17 cellular contexts compared by ENCODE assay signal in genomic region chr9:9054354-9054992, GRCh38.
DNase-seq lines count a peak whose midpoint lies in the region; TF ChIP-seq lines count a peak whose summit lies in the region.
"Had no signal": no experiment of that assay in that cellular context is flagged by ENCODE, and none has a peak within 500 bp of the region (broad histone marks: within the 10 kb centered on the region; RNA-seq: fewer than 3 reads in every experiment).

No MANE protein-coding gene starts in this region.

- no peaks in the 10 kb centered on the region for H3K4me1 Mint-ChIP-seq in mesothelial cell of epicardium
- H3K4me1 Mint-ChIP-seq: CD8-positive, alpha-beta memory T cell; IgD-negative memory B cell had no signal

- peaks cover 7% of the 10 kb centered on the region for H3K9me3 Mint-ChIP-seq in mesothelial cell of epicardium

- H3K27me3 Mint-ChIP-seq in mesothelial cell of epicardium (ENCODE audit: low read depth) = no peaks in the 10 kb centered on the region
- H3K27me3 Mint-ChIP-seq: CD8-positive, alpha-beta memory T cell; IgD-negative memory B cell had no signal

- no peak overlapping the region for H3K27ac Mint-ChIP-seq in mesothelial cell of epicardium
- H3K27ac Mint-ChIP-seq: CD8-positive, alpha-beta memory T cell; HFFc6; IgD-negative memory B cell had no signal

- no peaks in the 10 kb centered on the region for H3K36me3 Mint-ChIP-seq in mesothelial cell of epicardium
- H3K36me3 Mint-ChIP-seq: CD8-positive, alpha-beta memory T cell; IgD-negative memory B cell had no signal

- no peak overlapping the region for H3K4me3 Mint-ChIP-seq in mesothelial cell of epicardium
- H3K4me3 Mint-ChIP-seq: CD8-positive, alpha-beta memory T cell; HFFc6; IgD-negative memory B cell had no signal

- TF ChIP-seq CTCF in mesothelial cell of epicardium (IDR thresholded peaks at IDR 0.05; ENCODE audit: unreplicated experiment) = no peak

- DNase-seq in NCI-H510A treated with DMSO at 0.1 percent for 48 hours (lab: John Stamatoyannopoulos, UW) (peak; percentile 27), NCI-H510A (lab: John Stamatoyannopoulos, UW) (no peak), NCI-H2029 (lab: John Stamatoyannopoulos, UW) (peak; percentile 40), SHP77 treated with DMSO at 0.1 percent for 48 hours (lab: John Stamatoyannopoulos, UW) (peak; percentile 22), NCI-H1417 (lab: John Stamatoyannopoulos, UW) (no peak), NCI-H1048 (lab: John Stamatoyannopoulos, UW) (no peak), mesothelial cell of epicardium (ENCODE audit: low spot score in 2 of 2, unreplicated experiment in 2 of 2) (no peak)
- DNase-seq: 8988T; AML-193; Caco-2; CD8-positive, alpha-beta memory T cell; DMS79 treated with DMSO at 0.1 percent for 48 hours; EL; GOT3; HCEC 1CT; HFFc6 had no signal

Comparison
In these comparisons a context has a peak if more than half of its experiments do, and no peak if none do; other contexts are left out.
1. DNase-seq: peak in NCI-H510A treated with DMSO at 0.1 percent for 48 hours (single experiment), NCI-H2029 (single experiment) and SHP77 treated with DMSO at 0.1 percent for 48 hours (single experiment); none in NCI-H510A (single experiment), NCI-H1417 (0 of 3), NCI-H1048 (single experiment) and mesothelial cell of epicardium (0 of 2).